Comparison of ENCODE assay signal across 8 cellular contexts in genomic region chr3:108125550-108126071, GRCh38. TPM values are rescaled to one million over a fixed set of nuclear protein-coding genes. Genes with fewer than 3 reads are reported as not detected.
DNase-seq lines count a peak whose midpoint lies in the region; ATAC-seq and TF ChIP-seq lines count a peak whose summit lies in the region.

No MANE protein-coding gene starts in this region.

- 4% methylated on average over 6 of the region's 6 CpGs for WGBS in thymus

- TF ChIP-seq CTCF in GM10248 (IDR thresholded peaks at IDR 0.05; ENCODE audit: control extremely low read depth, extremely low read depth, low read depth, missing control alignments) (no peak), mesothelial cell of epicardium (IDR thresholded peaks at IDR 0.05; ENCODE audit: unreplicated experiment) (no peak)

- H3K36me3 ChIP-seq in Karpas-422 (ENCODE audit: insufficient read depth, low read length) (no peaks in the 10 kb centered on the region), thymus (ENCODE audit: control insufficient read depth, insufficient read depth) (peaks cover 4% of the 10 kb centered on the region)

- H3K4me3 Mint-ChIP-seq in mesothelial cell of epicardium, result no peak overlapping the region

- H4K20me1 ChIP-seq in Karpas-422 (ENCODE audit: insufficient read depth, low read depth, low read length), result no peaks in the 10 kb centered on the region

- H3K27me3 ChIP-seq in Karpas-422 (ENCODE audit: low read length) (no peaks in the 10 kb centered on the region), thymus (ENCODE audit: control insufficient read depth, insufficient read depth) (no peaks in the 10 kb centered on the region)

- CTCF ChIA-PET in GM10248 (lab: Yijun Ruan, JAX), result interaction anchor here (0.8 to 3.2 kb wide), 6 partner anchors 8 to 63 kb away, joined by 3 to 11 read pairs (median 3); no protein-coding TSS in a partner anchor

- POLR2A ChIA-PET in GM10248 (lab: Yijun Ruan, JAX), result interaction anchor here (0.5 to 1.2 kb wide), 4 partner anchors 9 to 321 kb away, joined by 3 to 9 read pairs (median 4); no protein-coding TSS in a partner anchor

- H3K4me1 ChIP-seq in Karpas-422 (ENCODE audit: low read length) (peaks cover 60% of the 10 kb centered on the region), thymus (ENCODE audit: control insufficient read depth, insufficient read depth, low read length) (peaks cover 24% of the 10 kb centered on the region)

- no peak overlapping the region; the same call in 1 of the 2 replicates for H2AFZ ChIP-seq in Karpas-422 (ENCODE audit: low read length)

- DNase-seq in GM10248 (ENCODE audit: extremely low spot score), result peak; percentile 43
- DNase-seq in Karpas-422, result peak; percentile 83
- no peak for DNase-seq in iPS-NIHi11 (ENCODE audit: low spot score)
- no peak for DNase-seq in mesothelial cell of epicardium (ENCODE audit: low spot score in 2 of 2, unreplicated experiment in 2 of 2)

- ATAC-seq in GM21526 (IDR thresholded peaks at IDR 0.05; ENCODE audit: low FRiP score, unreplicated experiment) (peak; percentile 50), esophagus mucosa (peak; percentile 64)
- peak; percentile 41 to 46 for ATAC-seq in activated CD4-positive, CD25-positive, alpha-beta regulatory T cell treated with anti-CD3 and anti-CD28 coated beads, Interleukin-2, amount 50 U/mL, for 24 hours

- H3K27me3 Mint-ChIP-seq in mesothelial cell of epicardium (ENCODE audit: low read depth), result no peaks in the 10 kb centered on the region

- H3K9me3 Mint-ChIP-seq in mesothelial cell of epicardium, result peaks cover 4% of the 10 kb centered on the region

- no peaks in the 10 kb centered on the region for H3K79me2 ChIP-seq in Karpas-422 (ENCODE audit: low read length)

- H3K9me3 ChIP-seq in Karpas-422 (ENCODE audit: low read length) (no peaks in the 10 kb centered on the region), thymus (ENCODE audit: control insufficient read depth) (no peaks in the 10 kb centered on the region)

- no peak overlapping the region for H3K27ac Mint-ChIP-seq in mesothelial cell of epicardium

- no peaks in the 10 kb centered on the region for H3K9me2 ChIP-seq in Karpas-422 (replicated peaks; ENCODE audit: insufficient read depth, low read length)

- H3K36me3 Mint-ChIP-seq in mesothelial cell of epicardium, result no peaks in the 10 kb centered on the region

- peak overlapping the region; percentile 64 for H3K4me3 ChIP-seq in Karpas-422 (ENCODE audit: low read length)
- H3K4me3 ChIP-seq in thymus (ENCODE audit: low read length), result peak overlapping the region; percentile 49

- peak overlapping the region; percentile 85 for H3K9ac ChIP-seq in Karpas-422 (ENCODE audit: low read length)

- peak overlapping the region; percentile 92 for H3K4me2 ChIP-seq in Karpas-422 (ENCODE audit: low read depth, low read length, poor library complexity, severe bottlenecking)

- H3K27ac ChIP-seq in Karpas-422 (ENCODE audit: low read length), result peak overlapping the region; percentile 97
- peak overlapping the region; percentile 99 for H3K27ac ChIP-seq in thymus (ENCODE audit: low read depth)

- H3K4me1 Mint-ChIP-seq in mesothelial cell of epicardium, result peaks cover 11% of the 10 kb centered on the region

RNA-seq across cellular contexts. Expression of gene CD47, which starts 34.8 kb away (rescaled TPM):
- total RNA-seq in Karpas-422 (2014; rRNA removed; shearing (Covaris generic); ENCODE audit: low replicate concordance), result 119 and 180 TPM in 2 replicates
- total RNA-seq in esophagus mucosa (95.3 TPM), mesothelial cell of epicardium (174 to 178 TPM (median 176 TPM) in 3 replicates)
- 65.8 TPM for polyA plus RNA-seq in thymus

Comparison
In these comparisons a context has a peak if more than half of its experiments do, and no peak if none do; other contexts are left out.
1. DNase-seq: peak in GM10248 (single experiment) and Karpas-422 (single experiment); none in iPS-NIHi11 (single experiment) and mesothelial cell of epicardium (0 of 2).
2. Peak in every context shown above with its lines, with median percentiles within 50 percentile points of each other: ATAC-seq.